2 cellular contexts compared by ENCODE assay signal in genomic region chr11:93858376-93858775, GRCh38.
A peak's percentile ranks its signal among the peaks of the same experiment; 100 is the strongest.
TF ChIP-seq lines count a peak whose summit lies in the region.

No MANE protein-coding gene starts in this region.

TF ChIP-seq in HepG2, 621 proteins besides CTCF, POLR2A, EP300 and RAD21:
- peak; percentile 72 for TF ChIP-seq CREB1 (IDR thresholded peaks at IDR 0.05)
- TF ChIP-seq CREB1 (CRISPR knock-in tag; IDR thresholded peaks at IDR 0.05): no peak
- TF ChIP-seq ATF7 (IDR thresholded peaks at IDR 0.05): peak; percentile 51
- no peak for TF ChIP-seq ATF7 (CRISPR knock-in tag; IDR thresholded peaks at IDR 0.05)
- TF ChIP-seq HBP1 (CRISPR knock-in tag; IDR thresholded peaks at IDR 0.05; ENCODE audit: low read depth): no peak
- no peak for TF ChIP-seq ZFP36L2 (CRISPR knock-in tag; IDR thresholded peaks at IDR 0.05)

TF ChIP-seq in K562, 482 proteins besides CTCF, POLR2A, EP300 and RAD21:
- no peak for TF ChIP-seq STAT6 (CRISPR knock-in tag; IDR thresholded peaks at IDR 0.05)
- TF ChIP-seq USF2 (CRISPR knock-in tag; IDR thresholded peaks at IDR 0.05): peak; percentile 48; the same call in 1 of the 2 replicates
- peak; percentile 14; the same call in 1 of the 2 replicates for TF ChIP-seq ATF7 (IDR thresholded peaks at IDR 0.05)
- TF ChIP-seq USF1 (CRISPR knock-in tag; IDR thresholded peaks at IDR 0.05): 0 out of 2 replicates have a peak, but pooled peaks have one; percentile 33
TF ChIP-seq in K562: peak in this region for 3.
